In the genomic region with DNA sequence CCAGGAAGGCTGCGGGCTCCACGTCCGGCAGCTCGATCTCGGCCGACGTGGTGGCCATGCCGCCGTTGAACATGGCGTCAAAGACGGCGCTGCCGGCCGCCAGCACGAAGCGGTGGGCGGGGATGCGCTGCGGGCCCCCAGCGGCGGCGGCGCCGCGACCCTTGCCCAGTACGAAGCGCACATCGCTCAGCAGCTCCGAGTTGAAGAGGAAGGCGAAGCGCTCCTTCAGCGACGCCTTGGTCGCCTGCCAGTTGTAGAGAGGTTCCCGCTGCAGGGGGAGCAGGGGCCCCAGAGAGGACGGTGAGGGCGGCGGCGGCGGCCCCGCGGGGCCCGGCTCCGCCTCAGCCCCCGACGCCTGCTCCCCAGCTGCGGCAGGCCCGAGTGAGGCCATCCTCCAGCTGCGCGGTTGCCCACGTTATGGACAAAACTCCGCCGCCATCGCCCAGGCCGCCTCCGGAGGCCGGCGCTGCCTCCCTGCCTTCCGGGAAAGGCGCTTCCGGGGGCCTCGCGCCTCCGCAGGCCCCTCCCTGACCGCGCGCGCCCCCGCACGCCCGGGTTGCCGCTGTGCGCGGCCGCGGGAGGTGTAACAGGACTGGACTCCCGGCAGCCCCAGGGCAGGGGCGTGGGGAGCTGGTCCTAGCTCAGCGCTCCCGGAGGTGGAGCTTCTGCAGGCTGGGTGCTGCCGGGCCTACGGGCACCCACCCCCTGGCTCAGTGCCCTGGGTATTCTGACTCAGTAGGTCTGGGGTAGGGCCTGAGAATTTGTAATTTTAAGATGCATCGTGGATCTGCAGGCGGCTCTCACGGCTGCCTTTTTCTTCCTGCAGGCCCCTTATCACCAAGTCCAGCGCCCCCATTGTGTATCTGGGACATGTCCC, we compare ENCODE assay signal across 1 cellular context.
TF ChIP-seq lines count a peak whose summit lies in the region.

A gene (minus strand): TSS at position 492 of the 877 bp plus-strand sequence. CDS start 101 bp downstream, at position 391.

TF ChIP-seq in HepG2, 621 proteins besides CTCF, POLR2A, EP300 and RAD21 (continued from another document and continues in another):
- TF ChIP-seq, protein P1, sequence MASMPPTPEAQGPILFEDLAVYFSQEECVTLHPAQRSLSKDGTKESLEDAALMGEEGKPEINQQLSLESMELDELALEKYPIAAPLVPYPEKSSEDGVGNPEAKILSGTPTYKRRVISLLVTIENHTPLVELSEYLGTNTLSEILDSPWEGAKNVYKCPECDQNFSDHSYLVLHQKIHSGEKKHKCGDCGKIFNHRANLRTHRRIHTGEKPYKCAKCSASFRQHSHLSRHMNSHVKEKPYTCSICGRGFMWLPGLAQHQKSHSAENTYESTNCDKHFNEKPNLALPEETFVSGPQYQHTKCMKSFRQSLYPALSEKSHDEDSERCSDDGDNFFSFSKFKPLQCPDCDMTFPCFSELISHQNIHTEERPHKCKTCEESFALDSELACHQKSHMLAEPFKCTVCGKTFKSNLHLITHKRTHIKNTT (CRISPR knock-in tag; IDR thresholded peaks at IDR 0.05): no peak
- TF ChIP-seq U2AF1 (optimal IDR thresholded peaks at IDR 0.05; ENCODE audit: low read depth, low read length): no peak
- TF ChIP-seq, protein P2, sequence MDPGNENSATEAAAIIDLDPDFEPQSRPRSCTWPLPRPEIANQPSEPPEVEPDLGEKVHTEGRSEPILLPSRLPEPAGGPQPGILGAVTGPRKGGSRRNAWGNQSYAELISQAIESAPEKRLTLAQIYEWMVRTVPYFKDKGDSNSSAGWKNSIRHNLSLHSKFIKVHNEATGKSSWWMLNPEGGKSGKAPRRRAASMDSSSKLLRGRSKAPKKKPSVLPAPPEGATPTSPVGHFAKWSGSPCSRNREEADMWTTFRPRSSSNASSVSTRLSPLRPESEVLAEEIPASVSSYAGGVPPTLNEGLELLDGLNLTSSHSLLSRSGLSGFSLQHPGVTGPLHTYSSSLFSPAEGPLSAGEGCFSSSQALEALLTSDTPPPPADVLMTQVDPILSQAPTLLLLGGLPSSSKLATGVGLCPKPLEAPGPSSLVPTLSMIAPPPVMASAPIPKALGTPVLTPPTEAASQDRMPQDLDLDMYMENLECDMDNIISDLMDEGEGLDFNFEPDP (CRISPR knock-in tag; conservative IDR thresholded peaks at IDR 0.05): 0 out of 2 replicates have a peak, but pooled peaks have one; percentile 70
- TF ChIP-seq ZNF484 (CRISPR knock-in tag; IDR thresholded peaks at IDR 0.05; ENCODE audit: borderline replicate concordance, low read depth): no peak
- no peak; the same call in 1 of the 2 replicates for TF ChIP-seq ZFP36L1 (CRISPR knock-in tag; IDR thresholded peaks at IDR 0.05)
- TF ChIP-seq SCMH1 (CRISPR knock-in tag; IDR thresholded peaks at IDR 0.05; ENCODE audit: borderline replicate concordance): no peak
- TF ChIP-seq AGO2 (optimal IDR thresholded peaks at IDR 0.05; ENCODE audit: low read depth, low read length): peak; percentile 79
- no peak for TF ChIP-seq CBX2 (IDR thresholded peaks at IDR 0.05; ENCODE audit: low read depth, low read length)
- TF ChIP-seq CBX2 (CRISPR knock-in tag; IDR thresholded peaks at IDR 0.05; ENCODE audit: low read depth): no peak; the same call in 1 of the 2 replicates
- no peak for TF ChIP-seq XBP1 (CRISPR knock-in tag; IDR thresholded peaks at IDR 0.05)
- peak; percentile 82 for TF ChIP-seq HNRNPLL (IDR thresholded peaks at IDR 0.05; ENCODE audit: low read depth, low read length, poor library complexity, severe bottlenecking)
- TF ChIP-seq MED1 (CRISPR knock-in tag; IDR thresholded peaks at IDR 0.05): peak; percentile 79
- TF ChIP-seq ZNF460 (CRISPR knock-in tag; IDR thresholded peaks at IDR 0.05; ENCODE audit: borderline replicate concordance): no peak
- TF ChIP-seq, protein P3, sequence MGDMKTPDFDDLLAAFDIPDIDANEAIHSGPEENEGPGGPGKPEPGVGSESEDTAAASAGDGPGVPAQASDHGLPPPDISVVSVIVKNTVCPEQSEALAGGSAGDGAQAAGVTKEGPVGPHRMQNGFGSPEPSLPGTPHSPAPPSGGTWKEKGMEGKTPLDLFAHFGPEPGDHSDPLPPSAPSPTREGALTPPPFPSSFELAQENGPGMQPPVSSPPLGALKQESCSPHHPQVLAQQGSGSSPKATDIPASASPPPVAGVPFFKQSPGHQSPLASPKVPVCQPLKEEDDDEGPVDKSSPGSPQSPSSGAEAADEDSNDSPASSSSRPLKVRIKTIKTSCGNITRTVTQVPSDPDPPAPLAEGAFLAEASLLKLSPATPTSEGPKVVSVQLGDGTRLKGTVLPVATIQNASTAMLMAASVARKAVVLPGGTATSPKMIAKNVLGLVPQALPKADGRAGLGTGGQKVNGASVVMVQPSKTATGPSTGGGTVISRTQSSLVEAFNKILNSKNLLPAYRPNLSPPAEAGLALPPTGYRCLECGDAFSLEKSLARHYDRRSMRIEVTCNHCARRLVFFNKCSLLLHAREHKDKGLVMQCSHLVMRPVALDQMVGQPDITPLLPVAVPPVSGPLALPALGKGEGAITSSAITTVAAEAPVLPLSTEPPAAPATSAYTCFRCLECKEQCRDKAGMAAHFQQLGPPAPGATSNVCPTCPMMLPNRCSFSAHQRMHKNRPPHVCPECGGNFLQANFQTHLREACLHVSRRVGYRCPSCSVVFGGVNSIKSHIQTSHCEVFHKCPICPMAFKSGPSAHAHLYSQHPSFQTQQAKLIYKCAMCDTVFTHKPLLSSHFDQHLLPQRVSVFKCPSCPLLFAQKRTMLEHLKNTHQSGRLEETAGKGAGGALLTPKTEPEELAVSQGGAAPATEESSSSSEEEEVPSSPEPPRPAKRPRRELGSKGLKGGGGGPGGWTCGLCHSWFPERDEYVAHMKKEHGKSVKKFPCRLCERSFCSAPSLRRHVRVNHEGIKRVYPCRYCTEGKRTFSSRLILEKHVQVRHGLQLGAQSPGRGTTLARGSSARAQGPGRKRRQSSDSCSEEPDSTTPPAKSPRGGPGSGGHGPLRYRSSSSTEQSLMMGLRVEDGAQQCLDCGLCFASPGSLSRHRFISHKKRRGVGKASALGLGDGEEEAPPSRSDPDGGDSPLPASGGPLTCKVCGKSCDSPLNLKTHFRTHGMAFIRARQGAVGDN (CRISPR knock-in tag; IDR thresholded peaks at IDR 0.05): peak; percentile 95
- no peak for TF ChIP-seq EHMT2 (IDR thresholded peaks at IDR 0.05; ENCODE audit: borderline replicate concordance, low read depth, low read length)
- TF ChIP-seq SMARCC2 (IDR thresholded peaks at IDR 0.05): no peak
- TF ChIP-seq, protein P4, sequence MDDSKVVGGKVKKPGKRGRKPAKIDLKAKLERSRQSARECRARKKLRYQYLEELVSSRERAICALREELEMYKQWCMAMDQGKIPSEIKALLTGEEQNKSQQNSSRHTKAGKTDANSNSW (CRISPR knock-in tag; IDR thresholded peaks at IDR 0.05; ENCODE audit: borderline replicate concordance): 0 out of 2 replicates have a peak, but pooled peaks have one; percentile 28
- TF ChIP-seq ZNF577 (CRISPR knock-in tag; IDR thresholded peaks at IDR 0.05; ENCODE audit: borderline replicate concordance, low read depth): no peak
- TF ChIP-seq, protein P5, sequence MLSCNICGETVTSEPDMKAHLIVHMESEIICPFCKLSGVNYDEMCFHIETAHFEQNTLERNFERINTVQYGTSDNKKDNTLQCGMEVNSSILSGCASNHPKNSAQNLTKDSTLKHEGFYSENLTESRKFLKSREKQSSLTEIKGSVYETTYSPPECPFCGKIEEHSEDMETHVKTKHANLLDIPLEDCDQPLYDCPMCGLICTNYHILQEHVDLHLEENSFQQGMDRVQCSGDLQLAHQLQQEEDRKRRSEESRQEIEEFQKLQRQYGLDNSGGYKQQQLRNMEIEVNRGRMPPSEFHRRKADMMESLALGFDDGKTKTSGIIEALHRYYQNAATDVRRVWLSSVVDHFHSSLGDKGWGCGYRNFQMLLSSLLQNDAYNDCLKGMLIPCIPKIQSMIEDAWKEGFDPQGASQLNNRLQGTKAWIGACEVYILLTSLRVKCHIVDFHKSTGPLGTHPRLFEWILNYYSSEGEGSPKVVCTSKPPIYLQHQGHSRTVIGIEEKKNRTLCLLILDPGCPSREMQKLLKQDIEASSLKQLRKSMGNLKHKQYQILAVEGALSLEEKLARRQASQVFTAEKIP (CRISPR knock-in tag; IDR thresholded peaks at IDR 0.05; ENCODE audit: borderline replicate concordance): no peak
- TF ChIP-seq, protein P6, sequence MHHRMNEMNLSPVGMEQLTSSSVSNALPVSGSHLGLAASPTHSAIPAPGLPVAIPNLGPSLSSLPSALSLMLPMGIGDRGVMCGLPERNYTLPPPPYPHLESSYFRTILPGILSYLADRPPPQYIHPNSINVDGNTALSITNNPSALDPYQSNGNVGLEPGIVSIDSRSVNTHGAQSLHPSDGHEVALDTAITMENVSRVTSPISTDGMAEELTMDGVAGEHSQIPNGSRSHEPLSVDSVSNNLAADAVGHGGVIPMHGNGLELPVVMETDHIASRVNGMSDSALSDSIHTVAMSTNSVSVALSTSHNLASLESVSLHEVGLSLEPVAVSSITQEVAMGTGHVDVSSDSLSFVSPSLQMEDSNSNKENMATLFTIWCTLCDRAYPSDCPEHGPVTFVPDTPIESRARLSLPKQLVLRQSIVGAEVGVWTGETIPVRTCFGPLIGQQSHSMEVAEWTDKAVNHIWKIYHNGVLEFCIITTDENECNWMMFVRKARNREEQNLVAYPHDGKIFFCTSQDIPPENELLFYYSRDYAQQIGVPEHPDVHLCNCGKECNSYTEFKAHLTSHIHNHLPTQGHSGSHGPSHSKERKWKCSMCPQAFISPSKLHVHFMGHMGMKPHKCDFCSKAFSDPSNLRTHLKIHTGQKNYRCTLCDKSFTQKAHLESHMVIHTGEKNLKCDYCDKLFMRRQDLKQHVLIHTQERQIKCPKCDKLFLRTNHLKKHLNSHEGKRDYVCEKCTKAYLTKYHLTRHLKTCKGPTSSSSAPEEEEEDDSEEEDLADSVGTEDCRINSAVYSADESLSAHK (CRISPR knock-in tag; IDR thresholded peaks at IDR 0.05; ENCODE audit: borderline replicate concordance): no peak
- TF ChIP-seq ZNF543 (CRISPR knock-in tag; IDR thresholded peaks at IDR 0.05): peak; percentile 49
- TF ChIP-seq, protein P7, sequence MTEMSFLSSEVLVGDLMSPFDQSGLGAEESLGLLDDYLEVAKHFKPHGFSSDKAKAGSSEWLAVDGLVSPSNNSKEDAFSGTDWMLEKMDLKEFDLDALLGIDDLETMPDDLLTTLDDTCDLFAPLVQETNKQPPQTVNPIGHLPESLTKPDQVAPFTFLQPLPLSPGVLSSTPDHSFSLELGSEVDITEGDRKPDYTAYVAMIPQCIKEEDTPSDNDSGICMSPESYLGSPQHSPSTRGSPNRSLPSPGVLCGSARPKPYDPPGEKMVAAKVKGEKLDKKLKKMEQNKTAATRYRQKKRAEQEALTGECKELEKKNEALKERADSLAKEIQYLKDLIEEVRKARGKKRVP (CRISPR knock-in tag; IDR thresholded peaks at IDR 0.05): no peak; a peak in 1 of 4 replicates
- no peak for TF ChIP-seq CHD4 (IDR thresholded peaks at IDR 0.05; ENCODE audit: borderline replicate concordance, low read length)
- no peak for TF ChIP-seq ISX (CRISPR knock-in tag; conservative IDR thresholded peaks at IDR 0.05)
- no peak for TF ChIP-seq RFX1 (IDR thresholded peaks at IDR 0.05)
- TF ChIP-seq, protein P8, sequence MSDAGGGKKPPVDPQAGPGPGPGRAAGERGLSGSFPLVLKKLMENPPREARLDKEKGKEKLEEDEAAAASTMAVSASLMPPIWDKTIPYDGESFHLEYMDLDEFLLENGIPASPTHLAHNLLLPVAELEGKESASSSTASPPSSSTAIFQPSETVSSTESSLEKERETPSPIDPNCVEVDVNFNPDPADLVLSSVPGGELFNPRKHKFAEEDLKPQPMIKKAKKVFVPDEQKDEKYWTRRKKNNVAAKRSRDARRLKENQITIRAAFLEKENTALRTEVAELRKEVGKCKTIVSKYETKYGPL (CRISPR knock-in tag; IDR thresholded peaks at IDR 0.05): no peak
- TF ChIP-seq, protein P9, sequence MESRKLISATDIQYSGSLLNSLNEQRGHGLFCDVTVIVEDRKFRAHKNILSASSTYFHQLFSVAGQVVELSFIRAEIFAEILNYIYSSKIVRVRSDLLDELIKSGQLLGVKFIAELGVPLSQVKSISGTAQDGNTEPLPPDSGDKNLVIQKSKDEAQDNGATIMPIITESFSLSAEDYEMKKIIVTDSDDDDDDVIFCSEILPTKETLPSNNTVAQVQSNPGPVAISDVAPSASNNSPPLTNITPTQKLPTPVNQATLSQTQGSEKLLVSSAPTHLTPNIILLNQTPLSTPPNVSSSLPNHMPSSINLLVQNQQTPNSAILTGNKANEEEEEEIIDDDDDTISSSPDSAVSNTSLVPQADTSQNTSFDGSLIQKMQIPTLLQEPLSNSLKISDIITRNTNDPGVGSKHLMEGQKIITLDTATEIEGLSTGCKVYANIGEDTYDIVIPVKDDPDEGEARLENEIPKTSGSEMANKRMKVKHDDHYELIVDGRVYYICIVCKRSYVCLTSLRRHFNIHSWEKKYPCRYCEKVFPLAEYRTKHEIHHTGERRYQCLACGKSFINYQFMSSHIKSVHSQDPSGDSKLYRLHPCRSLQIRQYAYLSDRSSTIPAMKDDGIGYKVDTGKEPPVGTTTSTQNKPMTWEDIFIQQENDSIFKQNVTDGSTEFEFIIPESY (CRISPR knock-in tag; IDR thresholded peaks at IDR 0.05): no peak
- no peak for TF ChIP-seq ZNF337 (CRISPR knock-in tag; IDR thresholded peaks at IDR 0.05; ENCODE audit: borderline replicate concordance, low read depth)
- TF ChIP-seq, protein P10, sequence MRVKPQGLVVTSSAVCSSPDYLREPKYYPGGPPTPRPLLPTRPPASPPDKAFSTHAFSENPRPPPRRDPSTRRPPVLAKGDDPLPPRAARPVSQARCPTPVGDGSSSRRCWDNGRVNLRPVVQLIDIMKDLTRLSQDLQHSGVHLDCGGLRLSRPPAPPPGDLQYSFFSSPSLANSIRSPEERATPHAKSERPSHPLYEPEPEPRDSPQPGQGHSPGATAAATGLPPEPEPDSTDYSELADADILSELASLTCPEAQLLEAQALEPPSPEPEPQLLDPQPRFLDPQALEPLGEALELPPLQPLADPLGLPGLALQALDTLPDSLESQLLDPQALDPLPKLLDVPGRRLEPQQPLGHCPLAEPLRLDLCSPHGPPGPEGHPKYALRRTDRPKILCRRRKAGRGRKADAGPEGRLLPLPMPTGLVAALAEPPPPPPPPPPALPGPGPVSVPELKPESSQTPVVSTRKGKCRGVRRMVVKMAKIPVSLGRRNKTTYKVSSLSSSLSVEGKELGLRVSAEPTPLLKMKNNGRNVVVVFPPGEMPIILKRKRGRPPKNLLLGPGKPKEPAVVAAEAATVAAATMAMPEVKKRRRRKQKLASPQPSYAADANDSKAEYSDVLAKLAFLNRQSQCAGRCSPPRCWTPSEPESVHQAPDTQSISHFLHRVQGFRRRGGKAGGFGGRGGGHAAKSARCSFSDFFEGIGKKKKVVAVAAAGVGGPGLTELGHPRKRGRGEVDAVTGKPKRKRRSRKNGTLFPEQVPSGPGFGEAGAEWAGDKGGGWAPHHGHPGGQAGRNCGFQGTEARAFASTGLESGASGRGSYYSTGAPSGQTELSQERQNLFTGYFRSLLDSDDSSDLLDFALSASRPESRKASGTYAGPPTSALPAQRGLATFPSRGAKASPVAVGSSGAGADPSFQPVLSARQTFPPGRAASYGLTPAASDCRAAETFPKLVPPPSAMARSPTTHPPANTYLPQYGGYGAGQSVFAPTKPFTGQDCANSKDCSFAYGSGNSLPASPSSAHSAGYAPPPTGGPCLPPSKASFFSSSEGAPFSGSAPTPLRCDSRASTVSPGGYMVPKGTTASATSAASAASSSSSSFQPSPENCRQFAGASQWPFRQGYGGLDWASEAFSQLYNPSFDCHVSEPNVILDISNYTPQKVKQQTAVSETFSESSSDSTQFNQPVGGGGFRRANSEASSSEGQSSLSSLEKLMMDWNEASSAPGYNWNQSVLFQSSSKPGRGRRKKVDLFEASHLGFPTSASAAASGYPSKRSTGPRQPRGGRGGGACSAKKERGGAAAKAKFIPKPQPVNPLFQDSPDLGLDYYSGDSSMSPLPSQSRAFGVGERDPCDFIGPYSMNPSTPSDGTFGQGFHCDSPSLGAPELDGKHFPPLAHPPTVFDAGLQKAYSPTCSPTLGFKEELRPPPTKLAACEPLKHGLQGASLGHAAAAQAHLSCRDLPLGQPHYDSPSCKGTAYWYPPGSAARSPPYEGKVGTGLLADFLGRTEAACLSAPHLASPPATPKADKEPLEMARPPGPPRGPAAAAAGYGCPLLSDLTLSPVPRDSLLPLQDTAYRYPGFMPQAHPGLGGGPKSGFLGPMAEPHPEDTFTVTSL (CRISPR knock-in tag; IDR thresholded peaks at IDR 0.05; ENCODE audit: borderline replicate concordance): no peak
- TF ChIP-seq ZFP82 (CRISPR knock-in tag; IDR thresholded peaks at IDR 0.05; ENCODE audit: borderline replicate concordance): 0 out of 2 replicates have a peak, but pooled peaks have one; percentile 62
